In genomic region chr9:3243676-3244075, GRCh38 we compare ENCODE assay signal across 20 cellular contexts.
DNase-seq lines count a peak whose midpoint lies in the region; ATAC-seq lines count a peak whose summit lies in the region.
"Had no signal": no experiment of that assay in that cellular context is flagged by ENCODE, and none has a peak within 500 bp of the region (broad histone marks: within the 10 kb centered on the region; RNA-seq: fewer than 3 reads in every experiment).

No MANE protein-coding gene starts in this region.

- peak overlapping the region; percentile 61 to 67 for H3K27ac Mint-ChIP-seq in effector memory CD8-positive, alpha-beta T cell

- no peaks in the 10 kb centered on the region for H3K36me3 Mint-ChIP-seq in effector memory CD8-positive, alpha-beta T cell (ENCODE audit: insufficient read depth)

- H3K4me3 ChIP-seq in H7 (ENCODE audit: insufficient read depth, low read depth, low read length) = no peak overlapping the region
- H3K4me3 ChIP-seq: BLaER1 treated with 17β-estradiol and CSF1 and Interleukin-3, amounts not matched to agents 10 nM and 100 nM; GM23338; SJSA1 had no signal

- ATAC-seq in effector memory CD8-positive, alpha-beta T cell (replicated peaks) = no peak
- ATAC-seq in HG02759 (IDR thresholded peaks at IDR 0.05; ENCODE audit: unreplicated experiment) (no peak), HG02798 (IDR thresholded peaks at IDR 0.05; ENCODE audit: poor library complexity, unreplicated experiment) (no peak)
- ATAC-seq: GM23338 had no signal

- no peaks in the 10 kb centered on the region for H3K36me3 ChIP-seq in H7 (replicated peaks; ENCODE audit: control insufficient read depth, insufficient read depth, low read length)
- H3K36me3 ChIP-seq: SJSA1 had no signal

- no peak overlapping the region for H3K4me3 Mint-ChIP-seq in effector memory CD8-positive, alpha-beta T cell
- H3K4me3 Mint-ChIP-seq: GM23338, IgD-negative memory B cell had no signal

- H3K27me3 ChIP-seq in H7 (ENCODE audit: control insufficient read depth, insufficient read depth, low read length) = no peaks in the 10 kb centered on the region
- H3K27me3 ChIP-seq: BLaER1 treated with 17β-estradiol and CSF1 and Interleukin-3, amounts not matched to agents 10 nM and 100 nM; SJSA1 had no signal

- H3K9me3 Mint-ChIP-seq in effector memory CD8-positive, alpha-beta T cell = no peaks in the 10 kb centered on the region
- H3K9me3 Mint-ChIP-seq: GM23338, IgD-negative memory B cell had no signal

- peaks cover 0 to 4% of the 10 kb centered on the region in 2 donors for H3K4me1 Mint-ChIP-seq in effector memory CD8-positive, alpha-beta T cell (ENCODE audit: low read depth in 2 of 2)
- H3K4me1 Mint-ChIP-seq: IgD-negative memory B cell had no signal

- DNase-seq in AML-193 (lab: John Stamatoyannopoulos, UW) (peak; percentile 32 to 38), MV-4-11 (lab: John Stamatoyannopoulos, UW) (peak; percentile 86), OCI-M1 (lab: John Stamatoyannopoulos, UW) (peak; percentile 87), RKO (ENCODE audit: low spot score) (no peak), H7 (no peak)
- no peak for DNase-seq in effector memory CD8-positive, alpha-beta T cell
- DNase-seq: GF-D8, Kasumi-1, MM.1S, NCI-H1417 treated with DMSO at 0.1 percent for 48 hours, NCI-H2029, NCI-H2171, NCI-H446, NCI-H69 had no signal

- no peaks in the 10 kb centered on the region for H3K27me3 Mint-ChIP-seq in effector memory CD8-positive, alpha-beta T cell
- H3K27me3 Mint-ChIP-seq: IgD-negative memory B cell had no signal

Comparison
In these comparisons a context has a peak if more than half of its experiments do, and no peak if none do; other contexts are left out.
1. DNase-seq: peak in AML-193 (2 of 2), MV-4-11 (single experiment) and OCI-M1 (single experiment); none in effector memory CD8-positive, alpha-beta T cell (0 of 3), RKO (single experiment) and H7 (single experiment).